In genomic region chr7:98133181-98133580, GRCh38 we compare ENCODE assay signal across 8 cellular contexts. TPM values are rescaled to one million over a fixed set of nuclear protein-coding genes. Genes with fewer than 3 reads are reported as not detected.
DNase-seq lines count a peak whose midpoint lies in the region; ATAC-seq and TF ChIP-seq lines count a peak whose summit lies in the region.

No MANE protein-coding gene starts in this region.

- peak overlapping the region in 1 of 2 experiments; percentile 13; a peak in 1 of 4 replicates for H3K4me3 ChIP-seq in HCT116 (replicated peaks in 1 of 2; ENCODE audit: low read depth in 1 of 2, low read length in 2 of 2)
- no peak overlapping the region for H3K4me3 ChIP-seq in body of pancreas
- H3K4me3 ChIP-seq in spleen, result peak overlapping the region in 1 of 8 donors; percentile 50

- RAD21 ChIA-PET in HCT116 (lab: Charles Lee; ENCODE audit: low non-redundant PET in 1 of 2, low total read pairs in 2 of 2, uncharacterized antibody in 2 of 2, unreplicated experiment in 2 of 2), result no interaction called here

- BruUV-seq in HCT116 (replicated peaks; lab: Mats Ljungman, UMichigan), result no TSS peak

- TF ChIP-seq CTCF in HCT116 (IDR thresholded peaks at IDR 0.05 in 2 of 3, conservative IDR thresholded peaks at IDR 0.05 in 1 of 3; ENCODE audit: borderline replicate concordance in 1 of 3, insufficient read depth in 1 of 3, low read depth in 2 of 3, low read length in 2 of 3) (no peak), body of pancreas (IDR thresholded peaks at IDR 0.05) (no peak), spleen (IDR thresholded peaks at IDR 0.05 in 8 of 11, conservative IDR thresholded peaks at IDR 0.05 in 3 of 11) (no peak)

- intact Hi-C loops in HCT116 (cut with micrococcal nuclease) (no loop called here), body of pancreas (cut with DNase I) (no loop called here), spleen (cut with DNase I; ENCODE audit: low total_unique reads) (no loop called here)

- H3K27me3 Mint-ChIP-seq in activated CD8-positive, alpha-beta memory T cell treated with anti-CD3 and anti-CD28 coated beads, Interleukin-2, amount 10 ng/mL, durations not matched to agents 7 days and 5 days, result peaks cover 22% of the 10 kb centered on the region

- H3K4me2 ChIP-seq in HCT116 (ENCODE audit: low read length), result peak overlapping the region; percentile 65

- POLR2A ChIA-PET in HCT116 (lab: Charles Lee), result no interaction called here

- TF ChIP-seq RAD21 in HCT116 (IDR thresholded peaks at IDR 0.05; ENCODE audit: low read depth), result no peak

- H3K36me3 ChIP-seq in HCT116 (ENCODE audit: control insufficient read depth in 1 of 2, insufficient read depth in 2 of 2, low read length in 2 of 2) (0 out of 4 replicates have a peak, but pooled peaks cover 0 to 2% of the 10 kb centered on the region in 2 experiments), body of pancreas (replicated peaks in 1 of 2; ENCODE audit: insufficient read depth in 1 of 2, low read depth in 2 of 2) (no peaks in the 10 kb centered on the region), spleen (peaks cover 0 to 13% (median 5%) of the 10 kb centered on the region in 6 donors)

- H2AFZ ChIP-seq in HCT116 (ENCODE audit: low read depth, low read length, poor library complexity, severe bottlenecking), result no peak overlapping the region

- H4K20me1 ChIP-seq in HCT116 (ENCODE audit: insufficient read depth), result peaks cover 27% of the 10 kb centered on the region; the same call in 1 of the 2 replicates

- no peaks in the 10 kb centered on the region for H3K9me3 Mint-ChIP-seq in activated CD8-positive, alpha-beta memory T cell treated with anti-CD3 and anti-CD28 coated beads, Interleukin-2, amount 10 ng/mL, durations not matched to agents 7 days and 5 days (ENCODE audit: low read depth)

- CTCF ChIA-PET in activated CD8-positive, alpha-beta memory T cell treated with anti-CD3 and anti-CD28 coated beads, Interleukin-2, amount 10 ng/mL, durations not matched to agents 7 days and 5 days (lab: Charles Lee), result interaction anchor here (0.6 to 1.6 kb wide), 7 partner anchors 11 to 131 kb away, joined by 3 to 7 read pairs (median 3); no protein-coding TSS in a partner anchor
- CTCF ChIA-PET in HCT116 (lab: Charles Lee), result interaction anchor here (0.7 kb wide), 1 partner anchor 33 kb away, joined by 3 read pairs; no protein-coding TSS in a partner anchor

- DNase-seq in activated CD8-positive, alpha-beta memory T cell treated with anti-CD3 and anti-CD28 coated beads, Interleukin-2, amount 10 ng/mL, durations not matched to agents 7 days and 5 days, result peak; percentile 67
- DNase-seq in activated CD8-positive, alpha-beta memory T cell treated with anti-CD3 and anti-CD28 coated beads, Interleukin-2, amount 50 U/mL, for 4 hours, result no peak
- no peak for DNase-seq in HCT116 (ENCODE audit: low read depth, low spot score)
- peak; percentile 74 for DNase-seq in M059J (ENCODE audit: low read depth)
- DNase-seq in body of pancreas, result peak in 1 of 4 donors; percentile 35
- no peak for DNase-seq in spleen
- DNase-seq in DMS 273 treated with DMSO at 0.1 percent for 48 hours (lab: John Stamatoyannopoulos, UW), result no peak
- no peak for DNase-seq in hypothalamus (lab: John Stamatoyannopoulos, UW)

- peaks cover 38% of the 10 kb centered on the region; the same call in 1 of the 2 replicates for H3K79me2 ChIP-seq in HCT116 (ENCODE audit: insufficient read depth, low read length)

- no peaks in the 10 kb centered on the region for H3K9me2 ChIP-seq in HCT116 (ENCODE audit: insufficient read depth)

- peaks cover 39% of the 10 kb centered on the region for H3K4me1 Mint-ChIP-seq in activated CD8-positive, alpha-beta memory T cell treated with anti-CD3 and anti-CD28 coated beads, Interleukin-2, amount 10 ng/mL, durations not matched to agents 7 days and 5 days

- H3K27ac Mint-ChIP-seq in activated CD8-positive, alpha-beta memory T cell treated with anti-CD3 and anti-CD28 coated beads, Interleukin-2, amount 10 ng/mL, durations not matched to agents 7 days and 5 days, result peak overlapping the region; percentile 29

- H3K27ac ChIP-seq in HCT116 (ENCODE audit: low read depth, low read length), result no peak overlapping the region; the same call in 1 of the 2 replicates
- H3K27ac ChIP-seq in body of pancreas, result peak overlapping the region; percentile 9 to 84 (median 50)
- H3K27ac ChIP-seq in spleen, result peak overlapping the region in 7 of 8 donors; percentile 74 to 91 (median 86)

- TF ChIP-seq POLR2A in HCT116 (IDR thresholded peaks at IDR 0.05; ENCODE audit: borderline replicate concordance, extremely low read depth, insufficient read depth, insufficient read length), result no peak
- no peak for TF ChIP-seq POLR2A in body of pancreas (IDR thresholded peaks at IDR 0.05)
- TF ChIP-seq POLR2A in spleen (IDR thresholded peaks at IDR 0.05), result no peak

- H3K27me3 ChIP-seq in HCT116 (ENCODE audit: insufficient read depth, low read length), result no peaks in the 10 kb centered on the region
- H3K27me3 ChIP-seq in body of pancreas, result no peaks in the 10 kb centered on the region
- H3K27me3 ChIP-seq in spleen (replicated peaks in 1 of 7), result peaks cover 0 to 61% (median 0%) of the 10 kb centered on the region in 7 donors

- peak; percentile 69 for ATAC-seq in activated CD8-positive, alpha-beta memory T cell treated with anti-CD3 and anti-CD28 coated beads, Interleukin-2, amount 10 ng/mL, durations not matched to agents 7 days and 5 days
- 0 out of 2 replicates have a peak, but pooled peaks have one; percentile 13 for ATAC-seq in HCT116
- no peak for ATAC-seq in body of pancreas

- H3K36me3 Mint-ChIP-seq in activated CD8-positive, alpha-beta memory T cell treated with anti-CD3 and anti-CD28 coated beads, Interleukin-2, amount 10 ng/mL, durations not matched to agents 7 days and 5 days, result peaks cover 5% of the 10 kb centered on the region

- no peaks in the 10 kb centered on the region for H3K9me3 ChIP-seq in HCT116 (ENCODE audit: control insufficient read depth in 1 of 2, insufficient read depth in 1 of 2, low read depth in 1 of 2, low read length in 2 of 2)
- no peaks in the 10 kb centered on the region for H3K9me3 ChIP-seq in body of pancreas
- H3K9me3 ChIP-seq in spleen, result no peaks in the 10 kb centered on the region

- H3K4me3 Mint-ChIP-seq in activated CD8-positive, alpha-beta memory T cell treated with anti-CD3 and anti-CD28 coated beads, Interleukin-2, amount 10 ng/mL, durations not matched to agents 7 days and 5 days, result peak overlapping the region; percentile 48

- 35 to 51% methylated on average over 4 of the region's 4 CpGs for WGBS in body of pancreas, 2 donors
- 11 to 38% (median 20%) methylated on average over 4 of the region's 4 CpGs for WGBS in spleen, 5 donors

- H3K9ac ChIP-seq in HCT116 (ENCODE audit: low read length), result no peak overlapping the region

- H3K4me1 ChIP-seq in HCT116 (ENCODE audit: control insufficient read depth in 1 of 2, insufficient read depth in 2 of 2, low read length in 2 of 2) (peaks cover 50 to 62% of the 10 kb centered on the region in 2 experiments), body of pancreas (peaks cover 51% of the 10 kb centered on the region), spleen (peaks cover 41 to 93% (median 75%) of the 10 kb centered on the region in 6 donors)

TF ChIP-seq in HCT116, 20 proteins besides CTCF, POLR2A, EP300 and RAD21 (continues in another document):
- TF ChIP-seq MAX (IDR thresholded peaks at IDR 0.05) (no peak), ELF1 (IDR thresholded peaks at IDR 0.05; ENCODE audit: borderline replicate concordance, low read depth) (no peak), TCF7L2 (IDR thresholded peaks at IDR 0.05; ENCODE audit: borderline replicate concordance, extremely low read depth, insufficient read depth, insufficient read length) (no peak), CEBPB (IDR thresholded peaks at IDR 0.05; ENCODE audit: low read depth) (no peak), EZH2phosphoT487 (IDR thresholded peaks at IDR 0.05; ENCODE audit: borderline replicate concordance) (no peak), YY1 (IDR thresholded peaks at IDR 0.05; ENCODE audit: extremely low read depth, insufficient replicate concordance, low read depth, low read length) (no peak), JUND (IDR thresholded peaks at IDR 0.05) (no peak), ZBTB33 (IDR thresholded peaks at IDR 0.05; ENCODE audit: extremely low read depth, insufficient replicate concordance, low read length) (no peak), POLR2AphosphoS5 (IDR thresholded peaks at IDR 0.05; ENCODE audit: low read depth, low read length) (no peak), CBX3 (IDR thresholded peaks at IDR 0.05; ENCODE audit: low read depth) (no peak)
- TF ChIP-seq, protein P1, sequence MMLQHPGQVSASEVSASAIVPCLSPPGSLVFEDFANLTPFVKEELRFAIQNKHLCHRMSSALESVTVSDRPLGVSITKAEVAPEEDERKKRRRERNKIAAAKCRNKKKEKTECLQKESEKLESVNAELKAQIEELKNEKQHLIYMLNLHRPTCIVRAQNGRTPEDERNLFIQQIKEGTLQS (IDR thresholded peaks at IDR 0.05), result no peak

RNA-seq across cellular contexts. Expression of gene LMTK2, which starts 26.5 kb away (rescaled TPM):
- total RNA-seq in activated CD8-positive, alpha-beta memory T cell treated with anti-CD3 and anti-CD28 coated beads, Interleukin-2, amount 10 ng/mL, durations not matched to agents 7 days and 5 days, result 1 to 10 TPM; 8.5 to 9.6 TPM
- total RNA-seq in HCT116 (2021; ENCODE audit: unreplicated experiment) (17.8 TPM), body of pancreas (10 to 100 TPM; 19.7 to 23.1 TPM), spleen (10 to 100 TPM; 15.7 to 22.8 (median 19.9) TPM)
- polyA plus RNA-seq in HCT116 (2012), result 6.3 and 6.5 TPM in 2 replicates
- total RNA-seq in M059J (2014; rRNA removed; shearing (Covaris generic)), result 7.7 and 10.9 TPM in 2 replicates
- polyA plus RNA-seq in spleen, result 1 to 10 TPM; 1.3 to 2.9 (median 1.9) TPM

Comparison
In these comparisons a context has a peak if more than half of its experiments do, and no peak if none do; other contexts are left out.
1. DNase-seq: peak in activated CD8-positive, alpha-beta memory T cell treated with anti-CD3 and anti-CD28 coated beads, Interleukin-2, amount 10 ng/mL, durations not matched to agents 7 days and 5 days (single experiment) and M059J (single experiment); none in activated CD8-positive, alpha-beta memory T cell treated with anti-CD3 and anti-CD28 coated beads, Interleukin-2, amount 50 U/mL, for 4 hours (single experiment), HCT116 (single experiment), spleen (single experiment), DMS 273 treated with DMSO at 0.1 percent for 48 hours (single experiment) and hypothalamus (0 of 51).